In the genomic region with DNA sequence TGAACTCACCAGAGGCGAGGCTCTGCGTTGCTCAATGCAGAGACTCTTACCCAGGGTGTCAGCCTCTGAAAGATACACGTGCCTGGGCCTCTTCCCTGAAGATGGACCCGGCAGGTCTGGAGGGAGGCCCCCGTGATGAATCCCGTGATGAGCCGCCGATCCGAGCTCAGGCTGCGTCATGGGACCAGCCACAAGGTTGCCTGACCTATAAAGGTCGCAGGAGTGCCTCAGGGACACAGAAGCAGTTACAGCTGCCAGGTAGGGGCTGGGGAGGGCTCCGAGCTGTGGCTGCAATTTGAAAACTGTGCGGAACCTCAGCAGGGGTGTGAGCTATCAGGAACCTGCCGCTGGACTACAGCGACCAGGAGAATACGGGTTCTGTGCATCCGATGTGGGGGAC, we compare ENCODE assay signal across 13 cellular contexts.
"Had no signal": no experiment of that assay in that cellular context is flagged by ENCODE, and none has a peak within 500 bp of the region (broad histone marks: within the 10 kb centered on the region; RNA-seq: fewer than 3 reads in every experiment).

No MANE protein-coding gene starts in this region.

- H3K9me3 ChIP-seq: pancreas, tibial artery had no signal

- H3K4me3 ChIP-seq: hepatocyte, neural progenitor cell, pancreas, tibial artery had no signal

- ATAC-seq: foreskin keratinocyte; left colon; pancreas; stimulated activated naive CD8-positive, alpha-beta T cell treated with anti-CD3 and anti-CD28 coated beads, Interleukin-15, Interleukin-2, amounts not matched to agents 100 U/mL and 50 U/mL, for 24 hours had no signal

- FAIRE-seq: endothelial cell of umbilical vein, pancreas, small intestine had no signal

- H3K79me2 ChIP-seq: hepatocyte had no signal

- H2AFZ ChIP-seq: hepatocyte, neural progenitor cell had no signal

- H3K27me3 ChIP-seq: hepatocyte, neural progenitor cell, pancreas had no signal

- H3K36me3 ChIP-seq: neural progenitor cell, pancreas, tibial artery had no signal

- H3K9ac ChIP-seq: neural progenitor cell had no signal

- H3K27ac ChIP-seq: foreskin keratinocyte, hepatocyte, neural progenitor cell, pancreas, tibial artery had no signal

- H3K4me2 ChIP-seq: hepatocyte, neural progenitor cell had no signal

- H3K4me1 ChIP-seq: foreskin keratinocyte, neural progenitor cell, pancreas, tibial artery had no signal

- DNase-seq: erythroblast; foreskin keratinocyte; left colon; midbrain; occipital lobe; pancreas; small intestine; stimulated activated CD4-positive, alpha-beta T cell treated with anti-CD3 and anti-CD28 coated beads, Interleukin-12 subunit alpha, Interleukin-12 subunit beta, amount 100 ng/mL, for 4 hours; stimulated activated naive CD8-positive, alpha-beta T cell treated with anti-CD3 and anti-CD28 coated beads, Interleukin-15, Interleukin-2, amounts not matched to agents 100 U/mL and 50 U/mL, for 24 hours had no signal
